In genomic region chr16:49953090-49953489, GRCh38 we compare ENCODE assay signal across 9 cellular contexts.
"Had no signal": no experiment of that assay in that cellular context is flagged by ENCODE, and none has a peak within 500 bp of the region (broad histone marks: within the 10 kb centered on the region; RNA-seq: fewer than 3 reads in every experiment).

No MANE protein-coding gene starts in this region.

- FAIRE-seq: H54 had no signal

- H2AFZ ChIP-seq: GM23248 had no signal

- H3K9ac ChIP-seq: GM23248, KMS-11 had no signal

- DNase-seq: GM23248, GOT3, H9, IMR-90, Karpas-422, KBM-7 had no signal

- H3K27ac ChIP-seq: GM23248, HL-60, KMS-11 had no signal

- H3K4me2 ChIP-seq: KMS-11 had no signal

- H3K4me3 ChIP-seq: GM23248 had no signal
